Comparison of ENCODE assay signal across 10 cellular contexts in genomic region chr2:191041418-191042161, GRCh38. TPM values are rescaled to one million over a fixed set of nuclear protein-coding genes. Genes with fewer than 3 reads are reported as not detected.
DNase-seq lines count a peak whose midpoint lies in the region; ATAC-seq and TF ChIP-seq lines count a peak whose summit lies in the region.
"Had no signal": no experiment of that assay in that cellular context is flagged by ENCODE, and none has a peak within 500 bp of the region (broad histone marks: within the 10 kb centered on the region; RNA-seq: fewer than 3 reads in every experiment).

No MANE protein-coding gene starts in this region.

- no peaks in the 10 kb centered on the region for H3K36me3 ChIP-seq in mucosa of descending colon (ENCODE audit: low read depth)
- H3K36me3 ChIP-seq in right atrium auricular region, result peaks cover 15% of the 10 kb centered on the region
- no peaks in the 10 kb centered on the region for H3K36me3 ChIP-seq in vagina

- ATAC-seq in mucosa of descending colon, result peak; percentile 98
- no peak for ATAC-seq in stimulated activated memory B cell treated with anti-CD40 and anti-IgM and Interleukin-4, amounts not matched to agents 10 μg/mL and 1 μg/mL and 100 μg/mL, for 72 hours
- ATAC-seq: activated T-cell treated with anti-CD3 and anti-CD28 coated beads, Interleukin-2, amount 50 U/mL, for 4 hours had no signal

- no peak for TF ChIP-seq POLR2A in vagina (IDR thresholded peaks at IDR 0.05)

- H3K36me3 Mint-ChIP-seq in stimulated activated memory B cell treated with anti-CD40 and anti-IgM and Interleukin-4, amounts not matched to agents 10 μg/mL and 1 μg/mL and 100 μg/mL, for 72 hours, result peaks cover 25% of the 10 kb centered on the region

- H3K27me3 ChIP-seq in right atrium auricular region (no peaks in the 10 kb centered on the region), vagina (no peaks in the 10 kb centered on the region)

- TF ChIP-seq CTCF in cardiac fibroblast (IDR thresholded peaks at IDR 0.05; ENCODE audit: low read depth, low read length) (no peak), mucosa of descending colon (IDR thresholded peaks at IDR 0.05) (no peak), right atrium auricular region (IDR thresholded peaks at IDR 0.05) (no peak), vagina (IDR thresholded peaks at IDR 0.05) (no peak)

- H3K4me3 Mint-ChIP-seq in stimulated activated memory B cell treated with anti-CD40 and anti-IgM and Interleukin-4, amounts not matched to agents 10 μg/mL and 1 μg/mL and 100 μg/mL, for 72 hours, result no peak overlapping the region
- H3K4me3 Mint-ChIP-seq: activated T-cell treated with anti-CD3 and anti-CD28 coated beads, Interleukin-2, amount 50 U/mL, for 4 hours; natural killer cell treated with Interleukin-12 subunit alpha and Interleukin-12 subunit beta and Interleukin-15 and Interleukin-18, amount 100 ng/mL, for 72 hours had no signal

- H3K9me3 Mint-ChIP-seq in stimulated activated memory B cell treated with anti-CD40 and anti-IgM and Interleukin-4, amounts not matched to agents 10 μg/mL and 1 μg/mL and 100 μg/mL, for 72 hours, result no peaks in the 10 kb centered on the region
- H3K9me3 Mint-ChIP-seq: natural killer cell treated with Interleukin-12 subunit alpha and Interleukin-12 subunit beta and Interleukin-15 and Interleukin-18, amount 100 ng/mL, for 72 hours had no signal

- no peak overlapping the region for H3K27ac Mint-ChIP-seq in stimulated activated memory B cell treated with anti-CD40 and anti-IgM and Interleukin-4, amounts not matched to agents 10 μg/mL and 1 μg/mL and 100 μg/mL, for 72 hours

- H3K4me3 ChIP-seq in cardiac fibroblast (replicated peaks in 1 of 2; ENCODE audit: low read depth in 2 of 2, low read length in 2 of 2), result no peak overlapping the region
- H3K4me3 ChIP-seq in mucosa of descending colon, result no peak overlapping the region
- H3K4me3 ChIP-seq in right atrium auricular region, result no peak overlapping the region
- no peak overlapping the region for H3K4me3 ChIP-seq in vagina

- DNase-seq in DMS79 treated with DMSO at 0.1 percent for 48 hours (lab: John Stamatoyannopoulos, UW) (peak; percentile 64), M059J (ENCODE audit: low read depth) (peak; percentile 76), cardiac fibroblast (ENCODE audit: low read depth in 2 of 2) (peak; percentile 23 to 54), mucosa of descending colon (peak in 1 of 3 donors; percentile 38), right atrium auricular region (ENCODE audit: low spot score) (no peak), HUDEP-2 (lab: John Stamatoyannopoulos, UW; ENCODE audit: unreplicated experiment in 76 of 76) (no peak), vagina (ENCODE audit: extremely low spot score in 2 of 2) (no peak)
- DNase-seq: activated T-cell treated with anti-CD3 and anti-CD28 coated beads, Interleukin-2, amount 50 U/mL, for 4 hours had no signal

- H3K9me3 ChIP-seq in mucosa of descending colon, result no peaks in the 10 kb centered on the region
- peaks cover 0 to 4% of the 10 kb centered on the region in 2 donors for H3K9me3 ChIP-seq in right atrium auricular region
- H3K9me3 ChIP-seq in vagina, result no peaks in the 10 kb centered on the region

- H3K4me1 ChIP-seq in mucosa of descending colon (ENCODE audit: low read depth) (peaks cover 4% of the 10 kb centered on the region), right atrium auricular region (no peaks in the 10 kb centered on the region), vagina (peaks cover 11% of the 10 kb centered on the region)

- H3K27ac ChIP-seq in right atrium auricular region (no peak overlapping the region), vagina (no peak overlapping the region)

- H3K27me3 Mint-ChIP-seq in stimulated activated memory B cell treated with anti-CD40 and anti-IgM and Interleukin-4, amounts not matched to agents 10 μg/mL and 1 μg/mL and 100 μg/mL, for 72 hours, result peaks cover 18% of the 10 kb centered on the region
- H3K27me3 Mint-ChIP-seq: natural killer cell treated with Interleukin-12 subunit alpha and Interleukin-12 subunit beta and Interleukin-15 and Interleukin-18, amount 100 ng/mL, for 72 hours had no signal

- intact Hi-C loops in mucosa of descending colon (cut with DNase I, micrococcal nuclease), result no loop called here
- intact Hi-C loops in vagina (cut with DNase I), result no loop called here

- H3K4me1 Mint-ChIP-seq in stimulated activated memory B cell treated with anti-CD40 and anti-IgM and Interleukin-4, amounts not matched to agents 10 μg/mL and 1 μg/mL and 100 μg/mL, for 72 hours, result peaks cover 5% of the 10 kb centered on the region

RNA-seq across cellular contexts. Expression of gene STAT1, which starts 27.6 kb away (rescaled TPM):
- 386 and 537 TPM in 2 replicates for total RNA-seq in M059J (2014; rRNA removed; shearing (Covaris generic))
- total RNA-seq in mucosa of descending colon, result 10 to 100 TPM; 56.5 to 78.6 (median 74.8) TPM
- 10 to 100 TPM; 34.8 to 36.6 TPM for total RNA-seq in right atrium auricular region
- total RNA-seq in vagina, result 35.6 TPM

Comparison
In these comparisons a context has a peak if more than half of its experiments do, and no peak if none do; other contexts are left out.
1. DNase-seq: peak in DMS79 treated with DMSO at 0.1 percent for 48 hours (single experiment), M059J (single experiment) and cardiac fibroblast (2 of 2); none in right atrium auricular region (single experiment), HUDEP-2 (0 of 76) and vagina (0 of 2).